In the genomic region with DNA sequence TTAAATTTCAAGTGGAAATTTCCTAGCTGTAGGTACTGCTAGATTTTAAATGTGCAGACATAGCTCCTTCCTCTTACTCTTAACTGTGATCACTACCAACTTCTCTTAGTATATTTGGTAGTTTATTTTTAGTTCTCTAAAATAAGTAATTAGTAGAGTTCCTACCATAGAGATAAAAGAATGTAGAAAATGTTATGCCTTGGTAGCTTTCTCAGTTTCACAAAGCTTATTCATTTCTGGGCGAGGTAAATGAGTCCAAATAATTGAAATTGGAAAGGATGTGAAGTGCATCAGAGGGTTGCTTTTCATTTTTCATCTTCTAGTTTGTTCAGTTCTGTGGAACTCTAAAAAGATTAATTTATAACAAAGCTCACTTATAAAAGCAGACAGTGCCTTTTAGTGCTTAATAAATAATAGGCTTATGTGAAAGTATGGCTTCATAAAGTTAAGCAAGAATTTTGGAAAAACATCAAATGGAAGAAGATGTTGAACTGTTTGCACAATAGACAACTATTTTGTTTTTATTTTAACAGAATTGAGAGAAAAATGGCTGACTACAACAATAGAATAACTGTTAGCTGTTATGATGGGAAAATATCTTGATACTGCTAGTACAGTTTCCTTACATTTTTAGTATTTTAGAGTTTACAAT, we compare ENCODE assay signal across 14 cellular contexts.
DNase-seq lines count a peak whose midpoint lies in the region; ATAC-seq, FAIRE-seq and TF ChIP-seq lines count a peak whose summit lies in the region.
"Had no signal": no experiment of that assay in that cellular context is flagged by ENCODE, and none has a peak within 500 bp of the region (broad histone marks: within the 10 kb centered on the region; RNA-seq: fewer than 3 reads in every experiment).

No MANE protein-coding gene starts in this region.

- H3K4me3 ChIP-seq in small intestine (ENCODE audit: low read depth in 1 of 2, low read length in 2 of 2) = no peak overlapping the region

- no peaks in the 10 kb centered on the region for H3K27me3 ChIP-seq in small intestine (ENCODE audit: control insufficient read depth in 2 of 2, insufficient read depth in 2 of 2, low read length in 2 of 2)

- WGBS in small intestine, 3 donors = 77 to 88% (median 78%) methylated on average over 1 of the region's 1 CpG

- H3K4me1 Mint-ChIP-seq in nephron = peaks cover 5% of the 10 kb centered on the region

- H3K9me3 ChIP-seq in small intestine (ENCODE audit: control insufficient read depth, low read depth) = no peaks in the 10 kb centered on the region

- no peaks in the 10 kb centered on the region for H3K9me3 Mint-ChIP-seq in nephron
- H3K9me3 Mint-ChIP-seq: activated CD4-positive, alpha-beta memory T cell treated with anti-CD3 and anti-CD28 coated beads, Interleukin-2, amount 10 ng/mL, durations not matched to agents 7 days and 5 days; immature natural killer cell had no signal

- H3K36me3 Mint-ChIP-seq in nephron (ENCODE audit: low read depth) = peaks cover 11% of the 10 kb centered on the region

- H3K4me1 ChIP-seq in small intestine (ENCODE audit: control insufficient read depth in 2 of 2, insufficient read depth in 1 of 2, low read depth in 1 of 2, low read length in 1 of 2) = no peaks in the 10 kb centered on the region

- no peaks in the 10 kb centered on the region for H3K36me3 ChIP-seq in small intestine (ENCODE audit: control insufficient read depth in 2 of 2, insufficient read depth in 2 of 2, low read length in 2 of 2)

- FAIRE-seq in small intestine (lab: Jason Lieb, UNC) = no peak
- FAIRE-seq: endothelial cell of umbilical vein, GM19239 had no signal

- no peak for TF ChIP-seq CTCF in nephron (IDR thresholded peaks at IDR 0.05; ENCODE audit: unreplicated experiment in 3 of 3)

- ATAC-seq in GM18907 (IDR thresholded peaks at IDR 0.05; ENCODE audit: unreplicated experiment) = peak; percentile 90
- ATAC-seq in GM21786 (IDR thresholded peaks at IDR 0.05; ENCODE audit: unreplicated experiment) = peak; percentile 79
- ATAC-seq in HG03196 (IDR thresholded peaks at IDR 0.05; ENCODE audit: unreplicated experiment) = peak; percentile 82

- H3K27ac ChIP-seq in small intestine (ENCODE audit: low read depth in 1 of 2, low read length in 1 of 2) = no peak overlapping the region

- DNase-seq in cerebellum (ENCODE audit: low spot score) (no peak), small intestine (no peak), mesenteric fat pad (ENCODE audit: low spot score) (no peak)
- DNase-seq: activated CD4-positive, alpha-beta memory T cell treated with anti-CD3 and anti-CD28 coated beads, Interleukin-2, amount 10 ng/mL, durations not matched to agents 7 days and 5 days; DMS53; immature natural killer cell; naive B cell; NCI-H1105 had no signal

- no peaks in the 10 kb centered on the region for H3K27me3 Mint-ChIP-seq in nephron (ENCODE audit: low read depth)
- H3K27me3 Mint-ChIP-seq: activated CD4-positive, alpha-beta memory T cell treated with anti-CD3 and anti-CD28 coated beads, Interleukin-2, amount 10 ng/mL, durations not matched to agents 7 days and 5 days; naive B cell had no signal

- H3K27ac Mint-ChIP-seq in nephron = peak overlapping the region in 2 of 3 experiments; percentile 46 to 71
- H3K27ac Mint-ChIP-seq: activated CD4-positive, alpha-beta memory T cell treated with anti-CD3 and anti-CD28 coated beads, Interleukin-2, amount 10 ng/mL, durations not matched to agents 7 days and 5 days had no signal

- H3K4me3 Mint-ChIP-seq in nephron = no peak overlapping the region
- H3K4me3 Mint-ChIP-seq: activated CD4-positive, alpha-beta memory T cell treated with anti-CD3 and anti-CD28 coated beads, Interleukin-2, amount 10 ng/mL, durations not matched to agents 7 days and 5 days; immature natural killer cell; naive B cell had no signal
